Comparison of ENCODE assay signal across 8 cellular contexts in genomic region chr18:3262234-3263171, GRCh38. TPM values are rescaled to one million over a fixed set of nuclear protein-coding genes. Genes with fewer than 3 reads are reported as not detected.
A peak's percentile ranks its signal among the peaks of the same experiment; 100 is the strongest.
DNase-seq lines count a peak whose midpoint lies in the region; TF ChIP-seq lines count a peak whose summit lies in the region.

No MANE protein-coding gene starts in this region.

- peak overlapping the region; percentile 84 for H3K27ac Mint-ChIP-seq in activated naive CD8-positive, alpha-beta T cell

- H3K27me3 ChIP-seq in left ventricle myocardium inferior (ENCODE audit: low read depth) (no peaks in the 10 kb centered on the region), sigmoid colon (no peaks in the 10 kb centered on the region)

- H3K36me3 ChIP-seq in HEK293 (ENCODE audit: control insufficient read depth in 2 of 2, insufficient read depth in 1 of 2, low read length in 2 of 2) (peaks cover 7 to 9% of the 10 kb centered on the region in 2 experiments; a peak in 2 of 3 replicates), left ventricle myocardium inferior (peaks cover 14% of the 10 kb centered on the region), sigmoid colon (peaks cover under 1 to 12% (median 6%) of the 10 kb centered on the region in 4 donors)

- peaks cover 81% of the 10 kb centered on the region for H3K4me1 Mint-ChIP-seq in activated naive CD8-positive, alpha-beta T cell (ENCODE audit: low read depth)

- TF ChIP-seq CTCF in GM12875 (IDR thresholded peaks at IDR 0.05; ENCODE audit: borderline replicate concordance, insufficient read depth, low read depth, low read length) (no peak), HEK293 (tag by site-specific recombination; IDR thresholded peaks at IDR 0.05) (no peak), left ventricle myocardium inferior (IDR thresholded peaks at IDR 0.05; ENCODE audit: borderline replicate concordance) (no peak), sigmoid colon (IDR thresholded peaks at IDR 0.05) (no peak)

- peak overlapping the region; percentile 98 for H3K4me3 Mint-ChIP-seq in activated naive CD8-positive, alpha-beta T cell

- CTCF ChIA-PET in HEK293 (lab: Yijun Ruan, JAX): interaction anchor here (0.6 to 1.8 kb wide), 4 partner anchors 15 to 404 kb away, joined by 4 to 6 read pairs (median 5); partner anchors contain the start of gene MYL12A

- in situ Hi-C loops in G401 (cut with HindIII; ENCODE audit: low sequenced_read_pairs): no loop called here

- intact Hi-C loops in left ventricle myocardium inferior (cut with micrococcal nuclease) (no loop called here), sigmoid colon (cut with DNase I) (loop anchor here (5.0 kb wide), 4 partner anchors 45 to 335 kb away; partner anchors contain the start of genes LPIN2, MYOM1 and TGIF1)

- H3K27ac ChIP-seq in HEK293 (ENCODE audit: extremely low read depth, low read depth, low read length): peak overlapping the region; percentile 97
- H3K27ac ChIP-seq in left ventricle myocardium inferior (replicated peaks): peak overlapping the region; percentile 99
- peak overlapping the region; percentile 88 to 94 (median 90) for H3K27ac ChIP-seq in sigmoid colon

- H3K4me1 ChIP-seq in HEK293 (ENCODE audit: control insufficient read depth, insufficient read depth, low read length): peaks cover 15% of the 10 kb centered on the region
- peaks cover 97% of the 10 kb centered on the region for H3K4me1 ChIP-seq in left ventricle myocardium inferior
- peaks cover 0 to 60% (median 55%) of the 10 kb centered on the region in 4 donors for H3K4me1 ChIP-seq in sigmoid colon

- H3K36me3 Mint-ChIP-seq in activated naive CD8-positive, alpha-beta T cell: peaks cover 5% of the 10 kb centered on the region

- H3K27me3 Mint-ChIP-seq in activated naive CD8-positive, alpha-beta T cell: no peaks in the 10 kb centered on the region

- DNase-seq in NCI-H146 (lab: John Stamatoyannopoulos, UW): peak; percentile 66
- no peak for DNase-seq in left ventricle myocardium inferior
- DNase-seq in sigmoid colon: no peak
- DNase-seq in G401 (ENCODE audit: low spot score): no peak
- no peak for DNase-seq in hippocampal formation (lab: John Stamatoyannopoulos, UW)

- no peak for TF ChIP-seq EP300 in sigmoid colon (IDR thresholded peaks at IDR 0.05)

- H3K9me3 Mint-ChIP-seq in activated naive CD8-positive, alpha-beta T cell (ENCODE audit: low read depth): no peaks in the 10 kb centered on the region

- H3K9me3 ChIP-seq in HEK293 (ENCODE audit: control insufficient read depth, insufficient read depth, low read depth, low read length) (no peaks in the 10 kb centered on the region), left ventricle myocardium inferior (replicated peaks) (no peaks in the 10 kb centered on the region), sigmoid colon (no peaks in the 10 kb centered on the region)

- no peak for TF ChIP-seq POLR2A in sigmoid colon (IDR thresholded peaks at IDR 0.05)

- POLR2A ChIA-PET in HEK293 (lab: Yijun Ruan, JAX): interaction anchor here (1.4 to 1.7 kb wide), 4 partner anchors 11 to 35 kb away, joined by 5 to 11 read pairs (median 8); partner anchors contain the start of gene MYL12A

- H3K4me3 ChIP-seq in GM12875 (ENCODE audit: low read depth, low read length): peak overlapping the region; percentile 82
- peak overlapping the region; percentile 80 for H3K4me3 ChIP-seq in HEK293 (ENCODE audit: low read depth, low read length)
- H3K4me3 ChIP-seq in left ventricle myocardium inferior: peak overlapping the region; percentile 96
- peak overlapping the region; percentile 72 to 99 (median 81) for H3K4me3 ChIP-seq in sigmoid colon

- 1% methylated on average over 69 of the region's 69 CpGs for WGBS in sigmoid colon, 2 donors

TF ChIP-seq in HEK293, 187 proteins besides CTCF, POLR2A, EP300 and RAD21:
- TF ChIP-seq KLF8 (tag by site-specific recombination; IDR thresholded peaks at IDR 0.05): 0 out of 2 replicates have a peak, but pooled peaks have one; percentile 12
- no peak for TF ChIP-seq ZNF843 (tag by site-specific recombination; IDR thresholded peaks at IDR 0.05)
- TF ChIP-seq, protein P1, sequence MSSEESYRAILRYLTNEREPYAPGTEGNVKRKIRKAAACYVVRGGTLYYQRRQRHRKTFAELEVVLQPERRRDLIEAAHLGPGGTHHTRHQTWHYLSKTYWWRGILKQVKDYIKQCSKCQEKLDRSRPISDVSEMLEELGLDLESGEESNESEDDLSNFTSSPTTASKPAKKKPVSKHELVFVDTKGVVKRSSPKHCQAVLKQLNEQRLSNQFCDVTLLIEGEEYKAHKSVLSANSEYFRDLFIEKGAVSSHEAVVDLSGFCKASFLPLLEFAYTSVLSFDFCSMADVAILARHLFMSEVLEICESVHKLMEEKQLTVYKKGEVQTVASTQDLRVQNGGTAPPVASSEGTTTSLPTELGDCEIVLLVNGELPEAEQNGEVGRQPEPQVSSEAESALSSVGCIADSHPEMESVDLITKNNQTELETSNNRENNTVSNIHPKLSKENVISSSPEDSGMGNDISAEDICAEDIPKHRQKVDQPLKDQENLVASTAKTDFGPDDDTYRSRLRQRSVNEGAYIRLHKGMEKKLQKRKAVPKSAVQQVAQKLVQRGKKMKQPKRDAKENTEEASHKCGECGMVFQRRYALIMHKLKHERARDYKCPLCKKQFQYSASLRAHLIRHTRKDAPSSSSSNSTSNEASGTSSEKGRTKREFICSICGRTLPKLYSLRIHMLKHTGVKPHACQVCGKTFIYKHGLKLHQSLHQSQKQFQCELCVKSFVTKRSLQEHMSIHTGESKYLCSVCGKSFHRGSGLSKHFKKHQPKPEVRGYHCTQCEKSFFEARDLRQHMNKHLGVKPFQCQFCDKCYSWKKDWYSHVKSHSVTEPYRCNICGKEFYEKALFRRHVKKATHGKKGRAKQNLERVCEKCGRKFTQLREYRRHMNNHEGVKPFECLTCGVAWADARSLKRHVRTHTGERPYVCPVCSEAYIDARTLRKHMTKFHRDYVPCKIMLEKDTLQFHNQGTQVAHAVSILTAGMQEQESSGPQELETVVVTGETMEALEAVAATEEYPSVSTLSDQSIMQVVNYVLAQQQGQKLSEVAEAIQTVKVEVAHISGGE (tag by site-specific recombination; conservative IDR thresholded peaks at IDR 0.05; ENCODE audit: low read depth): peak; percentile 92
- no peak for TF ChIP-seq BCL11B (tag by site-specific recombination; IDR thresholded peaks at IDR 0.05; ENCODE audit: low read depth)
- no peak for TF ChIP-seq ZIC2 (tag by site-specific recombination; IDR thresholded peaks at IDR 0.05)
- peak; percentile 55; the same call in 1 of the 2 replicates for TF ChIP-seq SCRT1 (tag by site-specific recombination; IDR thresholded peaks at IDR 0.05; ENCODE audit: borderline replicate concordance)
- TF ChIP-seq ZNF335 (tag by site-specific recombination; conservative IDR thresholded peaks at IDR 0.05): peak; percentile 79
- TF ChIP-seq, protein P2, sequence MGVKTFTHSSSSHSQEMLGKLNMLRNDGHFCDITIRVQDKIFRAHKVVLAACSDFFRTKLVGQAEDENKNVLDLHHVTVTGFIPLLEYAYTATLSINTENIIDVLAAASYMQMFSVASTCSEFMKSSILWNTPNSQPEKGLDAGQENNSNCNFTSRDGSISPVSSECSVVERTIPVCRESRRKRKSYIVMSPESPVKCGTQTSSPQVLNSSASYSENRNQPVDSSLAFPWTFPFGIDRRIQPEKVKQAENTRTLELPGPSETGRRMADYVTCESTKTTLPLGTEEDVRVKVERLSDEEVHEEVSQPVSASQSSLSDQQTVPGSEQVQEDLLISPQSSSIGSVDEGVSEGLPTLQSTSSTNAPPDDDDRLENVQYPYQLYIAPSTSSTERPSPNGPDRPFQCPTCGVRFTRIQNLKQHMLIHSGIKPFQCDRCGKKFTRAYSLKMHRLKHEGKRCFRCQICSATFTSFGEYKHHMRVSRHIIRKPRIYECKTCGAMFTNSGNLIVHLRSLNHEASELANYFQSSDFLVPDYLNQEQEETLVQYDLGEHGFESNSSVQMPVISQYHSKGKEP (tag by site-specific recombination; IDR thresholded peaks at IDR 0.05): no peak
- TF ChIP-seq ZNF704 (tag by site-specific recombination; IDR thresholded peaks at IDR 0.05): no peak
- TF ChIP-seq ZNF600 (tag by site-specific recombination; IDR thresholded peaks at IDR 0.05): peak; percentile 59
- TF ChIP-seq ZNF707 (tag by site-specific recombination; IDR thresholded peaks at IDR 0.05): no peak
- TF ChIP-seq ZNF366 (tag by site-specific recombination; conservative IDR thresholded peaks at IDR 0.05): no peak
- TF ChIP-seq YY2 (tag by site-specific recombination; IDR thresholded peaks at IDR 0.05): peak; percentile 58; the same call in 1 of the 2 replicates
- peak; percentile 47; the same call in 1 of the 2 replicates for TF ChIP-seq ZFHX2 (tag by site-specific recombination; conservative IDR thresholded peaks at IDR 0.05)
- 0 out of 2 replicates have a peak, but pooled peaks have one; percentile 9 for TF ChIP-seq ZNF660 (tag by site-specific recombination; IDR thresholded peaks at IDR 0.05)
- TF ChIP-seq SCRT2 (tag by site-specific recombination; IDR thresholded peaks at IDR 0.05): peak; percentile 90
TF ChIP-seq in HEK293: peak in this region for 9.

RNA-seq across cellular contexts. Expression of gene MYL12B, which starts 0.6 kb away (rescaled TPM):
- total RNA-seq in left ventricle myocardium inferior (176 TPM), sigmoid colon (100 to 1,000 TPM; 155 to 227 (median 181) TPM)
- 1,000 to 10,000 TPM in 2 of 3 donors, 100 to 1,000 TPM in 1; 696 to 1,674 (median 1,233) TPM for polyA plus RNA-seq in sigmoid colon
- 803 and 820 TPM in 2 replicates for total RNA-seq in G401 (2014; rRNA removed; shearing (Covaris generic))

RNA-seq across cellular contexts. Expression of gene MYL12A, which starts 14.9 kb away (rescaled TPM):
- total RNA-seq in left ventricle myocardium inferior (2,410 TPM), sigmoid colon (100 to 1,000 TPM; 165 to 208 (median 186) TPM)
- polyA plus RNA-seq in sigmoid colon: 1,000 to 10,000 TPM in 1 of 3 donors, 100 to 1,000 TPM in 2; 558 to 1,173 (median 876) TPM
- 1,097 and 1,243 TPM in 2 replicates for total RNA-seq in G401 (2014; rRNA removed; shearing (Covaris generic))

RNA-seq across cellular contexts. Expression of gene MYOM1, which starts 42.7 kb away (rescaled TPM):
- total RNA-seq in left ventricle myocardium inferior (667 TPM), sigmoid colon (10 to 100 TPM; 17.3 to 37.7 (median 22.1) TPM)
- 10 to 100 TPM in 1 of 3 donors, 1 to 10 TPM in 2; 3.3 to 11.1 (median 5.4) TPM for polyA plus RNA-seq in sigmoid colon
- 0.06 and 0.17 TPM in 2 replicates for total RNA-seq in G401 (2014; rRNA removed; shearing (Covaris generic))

Comparison
In these comparisons a context has a peak if more than half of its experiments do, and no peak if none do; other contexts are left out.
1. RNA of gene MYOM1, which starts 42.7 kb away (total RNA-seq): 667 TPM in left ventricle myocardium inferior (single experiment); 17.3 to 37.7 TPM in sigmoid colon and 0.06 to 0.17 TPM in G401; every median in the first group is over 10 times any median in the second.
2. Peak in every context shown above with its lines, with median percentiles within 50 percentile points of each other: H3K4me3 ChIP-seq and H3K27ac ChIP-seq.